ENCODE assay signal across 24 cellular contexts in genomic region chr7:154427527-154427926, GRCh38.
"Had no signal": no experiment of that assay in that cellular context is flagged by ENCODE, and none has a peak within 500 bp of the region (broad histone marks: within the 10 kb centered on the region; RNA-seq: fewer than 3 reads in every experiment).

No MANE protein-coding gene starts in this region.

- DNase-seq: activated CD4-positive, alpha-beta memory T cell treated with anti-CD3 and anti-CD28 coated beads for 36 hours; activated CD4-positive, alpha-beta T cell treated with anti-CD3 and anti-CD28 coated beads, Interleukin-2, amount 10 ng/mL, durations not matched to agents 24 days and 14 days; activated CD4-positive, CD25-positive, alpha-beta regulatory T cell treated with anti-CD3 and anti-CD28 coated beads, Interleukin-2, amount 50 U/mL, for 72 hours; activated CD8-positive, alpha-beta memory T cell treated with anti-CD3 and anti-CD28 coated beads, Interleukin-2, amount 50 U/mL, for 48 hours; activated gamma-delta T cell; activated naive CD4-positive, alpha-beta T cell treated with anti-CD3 and anti-CD28 coated beads, Interleukin-2, amount 10 ng/mL, durations not matched to agents 7 days and 5 days; activated naive CD8-positive, alpha-beta T cell treated with anti-CD3 and anti-CD28 coated beads, Interleukin-2, amount 10 ng/mL, durations not matched to agents 7 days and 5 days; activated T-cell treated with anti-CD3 and anti-CD28 coated beads, Interleukin-2, amount 50 U/mL, for 24 hours; cerebellar nuclear complex; endodermal cell; foreskin fibroblast; heart right ventricle; kidney glomerular epithelial cell; mammary epithelial cell; naive thymus-derived CD8-positive, alpha-beta T cell; right lobe of liver; stimulated activated CD4-positive, alpha-beta T cell treated with anti-CD3 and anti-CD28 coated beads, Interleukin-2, amount 100 ng/mL, for 48 hours; stimulated activated naive CD4-positive, alpha-beta T cell treated with Interleukin-2 at 50 U/mL for 16 hours; T-helper 17 cell; T1000 had no signal

- H3K4me1 Mint-ChIP-seq: activated CD4-positive, alpha-beta T cell treated with anti-CD3 and anti-CD28 coated beads, Interleukin-2, amount 10 ng/mL, durations not matched to agents 24 days and 14 days; activated naive CD4-positive, alpha-beta T cell treated with anti-CD3 and anti-CD28 coated beads, Interleukin-2, amount 10 ng/mL, durations not matched to agents 7 days and 5 days; activated naive CD8-positive, alpha-beta T cell treated with anti-CD3 and anti-CD28 coated beads, Interleukin-2, amount 10 ng/mL, durations not matched to agents 7 days and 5 days; mesothelial cell of epicardium; naive thymus-derived CD8-positive, alpha-beta T cell; T-helper 17 cell had no signal

- H3K9me3 Mint-ChIP-seq: activated CD4-positive, alpha-beta memory T cell treated with anti-CD3 and anti-CD28 coated beads for 36 hours; endodermal cell; mesothelial cell of epicardium; type B pancreatic cell had no signal

- H3K27ac ChIP-seq: heart right ventricle, right lobe of liver had no signal

- H3K27me3 Mint-ChIP-seq: activated CD4-positive, alpha-beta memory T cell treated with anti-CD3 and anti-CD28 coated beads for 36 hours; activated CD4-positive, alpha-beta T cell treated with anti-CD3 and anti-CD28 coated beads, Interleukin-2, amount 10 ng/mL, durations not matched to agents 24 days and 14 days; activated naive CD4-positive, alpha-beta T cell treated with anti-CD3 and anti-CD28 coated beads, Interleukin-2, amount 10 ng/mL, durations not matched to agents 7 days and 5 days; activated naive CD8-positive, alpha-beta T cell treated with anti-CD3 and anti-CD28 coated beads, Interleukin-2, amount 10 ng/mL, durations not matched to agents 7 days and 5 days; activated T-cell treated with anti-CD3 and anti-CD28 coated beads, Interleukin-2, amount 50 U/mL, for 24 hours; naive thymus-derived CD8-positive, alpha-beta T cell; T-helper 17 cell; type B pancreatic cell had no signal

- H3K4me3 Mint-ChIP-seq: activated CD4-positive, alpha-beta memory T cell treated with anti-CD3 and anti-CD28 coated beads for 36 hours; activated CD4-positive, alpha-beta T cell treated with anti-CD3 and anti-CD28 coated beads, Interleukin-2, amount 10 ng/mL, durations not matched to agents 24 days and 14 days; activated naive CD4-positive, alpha-beta T cell treated with anti-CD3 and anti-CD28 coated beads, Interleukin-2, amount 10 ng/mL, durations not matched to agents 7 days and 5 days; activated naive CD8-positive, alpha-beta T cell treated with anti-CD3 and anti-CD28 coated beads, Interleukin-2, amount 10 ng/mL, durations not matched to agents 7 days and 5 days; activated T-cell treated with anti-CD3 and anti-CD28 coated beads, Interleukin-2, amount 50 U/mL, for 24 hours; endodermal cell; mesothelial cell of epicardium; naive thymus-derived CD8-positive, alpha-beta T cell; T-helper 17 cell; type B pancreatic cell had no signal

- H3K27me3 ChIP-seq: heart right ventricle, right lobe of liver had no signal

- ATAC-seq: esophagus mucosa; heart right ventricle; naive thymus-derived CD8-positive, alpha-beta T cell; right lobe of liver; SK-N-SH treated with all-trans-retinoic acid at 6 μM for 48 hours; T-helper 17 cell had no signal

- H3K4me3 ChIP-seq: heart right ventricle, right lobe of liver had no signal

- H3K36me3 Mint-ChIP-seq: activated CD4-positive, alpha-beta memory T cell treated with anti-CD3 and anti-CD28 coated beads for 36 hours; activated naive CD4-positive, alpha-beta T cell treated with anti-CD3 and anti-CD28 coated beads, Interleukin-2, amount 10 ng/mL, durations not matched to agents 7 days and 5 days; activated naive CD8-positive, alpha-beta T cell treated with anti-CD3 and anti-CD28 coated beads, Interleukin-2, amount 10 ng/mL, durations not matched to agents 7 days and 5 days; mesothelial cell of epicardium; naive thymus-derived CD8-positive, alpha-beta T cell; type B pancreatic cell had no signal

- H3K27ac Mint-ChIP-seq: activated CD4-positive, alpha-beta memory T cell treated with anti-CD3 and anti-CD28 coated beads for 36 hours; activated CD4-positive, alpha-beta T cell treated with anti-CD3 and anti-CD28 coated beads, Interleukin-2, amount 10 ng/mL, durations not matched to agents 24 days and 14 days; activated naive CD4-positive, alpha-beta T cell treated with anti-CD3 and anti-CD28 coated beads, Interleukin-2, amount 10 ng/mL, durations not matched to agents 7 days and 5 days; activated naive CD8-positive, alpha-beta T cell treated with anti-CD3 and anti-CD28 coated beads, Interleukin-2, amount 10 ng/mL, durations not matched to agents 7 days and 5 days; activated T-cell treated with anti-CD3 and anti-CD28 coated beads, Interleukin-2, amount 50 U/mL, for 24 hours; endodermal cell; mesothelial cell of epicardium; naive thymus-derived CD8-positive, alpha-beta T cell; T-helper 17 cell; type B pancreatic cell had no signal
